ENCODE assay signal across 15 cellular contexts in genomic region chr15:40500584-40501330, GRCh38. TPM values are rescaled to one million over a fixed set of nuclear protein-coding genes. Genes with fewer than 3 reads are reported as not detected.
DNase-seq lines count a peak whose midpoint lies in the region; ATAC-seq and TF ChIP-seq lines count a peak whose summit lies in the region.
"Had no signal": no experiment of that assay in that cellular context is flagged by ENCODE, and none has a peak within 500 bp of the region (broad histone marks: within the 10 kb centered on the region; RNA-seq: fewer than 3 reads in every experiment).

No MANE protein-coding gene starts in this region.

- ATAC-seq in SK-N-SH treated with all-trans-retinoic acid at 6 μM for 48 hours = peak; percentile 81
- ATAC-seq in Right ventricle myocardium inferior = no peak
- no peak for ATAC-seq in HG03354 (IDR thresholded peaks at IDR 0.05; ENCODE audit: poor library complexity, severe bottlenecking, unreplicated experiment)
- ATAC-seq in GM21529 (IDR thresholded peaks at IDR 0.05; ENCODE audit: unreplicated experiment) = no peak
- ATAC-seq: effector memory CD8-positive, alpha-beta T cell had no signal

- no peak overlapping the region for H3K27ac Mint-ChIP-seq in MCF 10A (ENCODE audit: low read depth, unreplicated experiment)
- H3K27ac Mint-ChIP-seq: activated CD4-positive, alpha-beta T cell treated with anti-CD3 and anti-CD28 coated beads, Interleukin-2, amount 10 ng/mL, durations not matched to agents 24 days and 14 days; effector memory CD8-positive, alpha-beta T cell; nephron progenitor cell had no signal

- BruUV-seq in MCF 10A (replicated peaks; lab: Mats Ljungman, UMichigan) = no TSS peak

- no peaks in the 10 kb centered on the region for H3K36me3 ChIP-seq in breast epithelium
- H3K36me3 ChIP-seq: MG63, uterus had no signal

- intact Hi-C loops in MCF 10A (cut with micrococcal nuclease) (no loop called here), breast epithelium (cut with DNase I; ENCODE audit: low total_unique reads) (no loop called here), Right ventricle myocardium inferior (cut with DNase I) (no loop called here)

- no peaks in the 10 kb centered on the region for H3K27me3 Mint-ChIP-seq in MCF 10A (ENCODE audit: insufficient read depth, unreplicated experiment)

- H3K9me3 Mint-ChIP-seq in MCF 10A (ENCODE audit: unreplicated experiment) = no peaks in the 10 kb centered on the region
- H3K9me3 Mint-ChIP-seq: activated CD4-positive, alpha-beta T cell treated with anti-CD3 and anti-CD28 coated beads, Interleukin-2, amount 10 ng/mL, durations not matched to agents 24 days and 14 days; effector memory CD8-positive, alpha-beta T cell; nephron progenitor cell had no signal

- no peak for TF ChIP-seq CTCF in MCF 10A (IDR thresholded peaks at IDR 0.05; ENCODE audit: unreplicated experiment)
- no peak for TF ChIP-seq CTCF in breast epithelium (IDR thresholded peaks at IDR 0.05)
- TF ChIP-seq CTCF in fibroblast of mammary gland (conservative IDR thresholded peaks at IDR 0.05; ENCODE audit: control insufficient read depth, insufficient read depth, low read depth, low read length) = no peak

- no peaks in the 10 kb centered on the region for H3K9me3 ChIP-seq in breast epithelium
- H3K9me3 ChIP-seq: MG63, uterus had no signal

- H3K4me1 Mint-ChIP-seq in MCF 10A (ENCODE audit: insufficient read depth, unreplicated experiment) = peaks cover 7% of the 10 kb centered on the region
- H3K4me1 Mint-ChIP-seq: activated CD4-positive, alpha-beta T cell treated with anti-CD3 and anti-CD28 coated beads, Interleukin-2, amount 10 ng/mL, durations not matched to agents 24 days and 14 days had no signal

- H3K27ac ChIP-seq in breast epithelium = no peak overlapping the region
- H3K27ac ChIP-seq: uterus had no signal

- CTCF ChIA-PET in MCF 10A (lab: Yijun Ruan, JAX) = no interaction called here

- H3K4me1 ChIP-seq in breast epithelium = no peaks in the 10 kb centered on the region
- H3K4me1 ChIP-seq: uterus had no signal

- H3K4me3 ChIP-seq in breast epithelium (no peak overlapping the region), fibroblast of mammary gland (ENCODE audit: control insufficient read depth, low read depth, low read length) (no peak overlapping the region)
- H3K4me3 ChIP-seq: MG63, uterus had no signal

- POLR2A ChIA-PET in MCF 10A (lab: Yijun Ruan, JAX) = interaction anchor here (0.6 kb wide), 1 partner anchor 461 kb away, joined by 3 read pairs; no protein-coding TSS in a partner anchor

- H3K27me3 ChIP-seq in breast epithelium = no peaks in the 10 kb centered on the region
- H3K27me3 ChIP-seq: MG63, uterus had no signal

- no peak overlapping the region for H3K4me3 Mint-ChIP-seq in MCF 10A (ENCODE audit: unreplicated experiment)
- H3K4me3 Mint-ChIP-seq: activated CD4-positive, alpha-beta T cell treated with anti-CD3 and anti-CD28 coated beads, Interleukin-2, amount 10 ng/mL, durations not matched to agents 24 days and 14 days; effector memory CD8-positive, alpha-beta T cell; nephron progenitor cell had no signal

- TF ChIP-seq POLR2A in breast epithelium (IDR thresholded peaks at IDR 0.05) = no peak

- DNase-seq in MCF 10A (ENCODE audit: unreplicated experiment) (peak; percentile 30), breast epithelium (ENCODE audit: low spot score in 2 of 2) (no peak), fibroblast of mammary gland (ENCODE audit: low read depth) (peak; percentile 63), C1 segment of cervical spinal cord (lab: John Stamatoyannopoulos, UW) (no peak), Right ventricle myocardium inferior (ENCODE audit: missing footprints) (no peak)
- DNase-seq: activated CD4-positive, alpha-beta T cell treated with anti-CD3 and anti-CD28 coated beads, Interleukin-2, amount 10 ng/mL, durations not matched to agents 24 days and 14 days; effector memory CD8-positive, alpha-beta T cell; MG63; NCI-H1930; NCI-H524; nephron progenitor cell; uterus had no signal

- no peaks in the 10 kb centered on the region for H3K36me3 Mint-ChIP-seq in MCF 10A (ENCODE audit: insufficient read depth, unreplicated experiment)

TF ChIP-seq in SK-N-SH treated with all-trans-retinoic acid at 6 μM for 48 hours, 23 proteins besides CTCF, POLR2A, EP300 and RAD21:
- no peak for TF ChIP-seq POU6F1 (CRISPR knock-in tag; IDR thresholded peaks at IDR 0.05; ENCODE audit: borderline replicate concordance, low read depth)
- peak; percentile 33; the same call in 1 of the 2 replicates for TF ChIP-seq ISL1 (CRISPR knock-in tag; IDR thresholded peaks at IDR 0.05)
- TF ChIP-seq ESRRG (CRISPR knock-in tag; IDR thresholded peaks at IDR 0.05) = no peak
- TF ChIP-seq ZNF8 (CRISPR knock-in tag; IDR thresholded peaks at IDR 0.05) = no peak
- no peak for TF ChIP-seq ARNTL (CRISPR knock-in tag; IDR thresholded peaks at IDR 0.05; ENCODE audit: borderline replicate concordance, low read depth)

RNA-seq across cellular contexts. Expression of gene CHST14, which starts 30.0 kb away (rescaled TPM):
- 5.8 and 7.3 TPM in 2 replicates for total RNA-seq in MCF 10A (2022)
- total RNA-seq in breast epithelium = 10 to 100 TPM in 1 of 3 donors, 1 to 10 TPM in 2; 8.8 to 10.8 (median 9.3) TPM
- 7.6 TPM for total RNA-seq in Right ventricle myocardium inferior

Comparison
In these comparisons a context has a peak if more than half of its experiments do, and no peak if none do; other contexts are left out.
1. DNase-seq: peak in MCF 10A (single experiment) and fibroblast of mammary gland (single experiment); none in breast epithelium (0 of 2), C1 segment of cervical spinal cord (0 of 14) and Right ventricle myocardium inferior (single experiment).